Comparison of ENCODE assay signal across 15 cellular contexts in genomic region chr10:72134785-72135765, GRCh38. TPM values are rescaled to one million over a fixed set of nuclear protein-coding genes. Genes with fewer than 3 reads are reported as not detected.
A peak's percentile ranks its signal among the peaks of the same experiment; 100 is the strongest.
DNase-seq lines count a peak whose midpoint lies in the region; ATAC-seq, FAIRE-seq and TF ChIP-seq lines count a peak whose summit lies in the region.
"Had no signal": no experiment of that assay in that cellular context is flagged by ENCODE, and none has a peak within 500 bp of the region (broad histone marks: within the 10 kb centered on the region; RNA-seq: fewer than 3 reads in every experiment).

No MANE protein-coding gene starts in this region.

- H3K4me3 ChIP-seq in CD8-positive, alpha-beta T cell (ENCODE audit: low read depth, low read length) = no peak overlapping the region
- H3K4me3 ChIP-seq in mucosa of descending colon = no peak overlapping the region
- no peak overlapping the region for H3K4me3 ChIP-seq in prostate gland
- H3K4me3 ChIP-seq: BLaER1 treated with 17β-estradiol and CSF1 and Interleukin-3, amounts not matched to agents 10 nM and 100 nM; thoracic aorta had no signal

- H3K9me3 ChIP-seq in CD8-positive, alpha-beta T cell (ENCODE audit: low read length) = no peaks in the 10 kb centered on the region
- peaks cover 5% of the 10 kb centered on the region for H3K9me3 ChIP-seq in mucosa of descending colon
- no peaks in the 10 kb centered on the region for H3K9me3 ChIP-seq in prostate gland
- H3K9me3 ChIP-seq: thoracic aorta had no signal

- POLR2A ChIA-PET in CD8-positive, alpha-beta T cell (lab: Charles Lee) = no interaction called here
- POLR2A ChIA-PET in activated CD8-positive, alpha-beta T cell treated with anti-CD3 and anti-CD28 coated beads, Interleukin-2, amount 10 ng/mL, durations not matched to agents 7 days and 5 days (lab: Charles Lee) = interaction anchor here (0.9 kb wide), 1 partner anchor 113 kb away, joined by 3 read pairs; no protein-coding TSS in a partner anchor

- no peaks in the 10 kb centered on the region for H3K27me3 Mint-ChIP-seq in CD8-positive, alpha-beta T cell (ENCODE audit: low read depth)
- no peaks in the 10 kb centered on the region for H3K27me3 Mint-ChIP-seq in activated CD8-positive, alpha-beta T cell treated with anti-CD3 and anti-CD28 coated beads, Interleukin-2, amount 10 ng/mL, durations not matched to agents 7 days and 5 days (ENCODE audit: low read depth)

- TF ChIP-seq POLR2A in prostate gland (IDR thresholded peaks at IDR 0.05) = no peak

- peak; percentile 61 for ATAC-seq in CD8-positive, alpha-beta T cell
- no peak for ATAC-seq in activated CD8-positive, alpha-beta T cell treated with anti-CD3 and anti-CD28 coated beads, Interleukin-2, amount 10 ng/mL, durations not matched to agents 7 days and 5 days
- peak; percentile 29 for ATAC-seq in mucosa of descending colon

- peak in 2 of 7 experiments; percentile 17 to 56 for DNase-seq in CD8-positive, alpha-beta T cell
- DNase-seq in GM18507 (ENCODE audit: extremely low spot score, insufficient read length, low read depth) (no peak), mucosa of descending colon (no peak), HTR-8/SVneo (ENCODE audit: insufficient read length, low spot score) (no peak), prostate gland (ENCODE audit: low spot score) (no peak), NCI-H1694 treated with DMSO at 0.1 percent for 48 hours (lab: John Stamatoyannopoulos, UW) (no peak)
- no peak for DNase-seq in activated CD8-positive, alpha-beta T cell treated with anti-CD3 and anti-CD28 coated beads, Interleukin-2, amount 10 ng/mL, durations not matched to agents 7 days and 5 days
- DNase-seq: EL, hippocampal formation, SIG-M5 had no signal

- CTCF ChIA-PET in CD8-positive, alpha-beta T cell (lab: Charles Lee) = interaction anchor here (0.7 to 10.1 kb wide), 5 partner anchors 9 to 203 kb away, joined by 3 to 84 read pairs (median 4); no protein-coding TSS in a partner anchor
- CTCF ChIA-PET in activated CD8-positive, alpha-beta T cell treated with anti-CD3 and anti-CD28 coated beads, Interleukin-2, amount 10 ng/mL, durations not matched to agents 7 days and 5 days (lab: Charles Lee) = interaction anchor here (1.3 to 5.0 kb wide), 5 partner anchors 8 to 238 kb away, joined by 3 to 65 read pairs (median 18); partner anchors contain the start of gene DDIT4

- intact Hi-C loops in CD8-positive, alpha-beta T cell (cut with DNase I, micrococcal nuclease) = loop anchor here (5.0 to 10.0 kb wide), 2 partner anchors 50 to 87 kb away; partner anchors contain the start of gene SPOCK2 (in 1 of the 2)
- intact Hi-C loops in mucosa of descending colon (cut with DNase I, micrococcal nuclease) (no loop called here), prostate gland (cut with DNase I) (loop anchor here (10.0 kb wide), 1 partner anchor 140 kb away; the partner anchor contains the start of gene DDIT4)

- H3K27me3 ChIP-seq in CD8-positive, alpha-beta T cell (ENCODE audit: insufficient read depth, low read length) = no peaks in the 10 kb centered on the region
- no peaks in the 10 kb centered on the region for H3K27me3 ChIP-seq in prostate gland (replicated peaks; ENCODE audit: insufficient read depth)

- no peaks in the 10 kb centered on the region for H3K9me3 Mint-ChIP-seq in CD8-positive, alpha-beta T cell
- H3K9me3 Mint-ChIP-seq in activated CD8-positive, alpha-beta T cell treated with anti-CD3 and anti-CD28 coated beads, Interleukin-2, amount 10 ng/mL, durations not matched to agents 7 days and 5 days (ENCODE audit: insufficient read depth) = no peaks in the 10 kb centered on the region

- peak overlapping the region; percentile 61 for H3K4me3 Mint-ChIP-seq in CD8-positive, alpha-beta T cell
- H3K4me3 Mint-ChIP-seq in activated CD8-positive, alpha-beta T cell treated with anti-CD3 and anti-CD28 coated beads, Interleukin-2, amount 10 ng/mL, durations not matched to agents 7 days and 5 days = no peak overlapping the region
- H3K4me3 Mint-ChIP-seq: dendritic cell treated with granulocyte-macrophage colony-stimulating factor and Interleukin-4, amounts not matched to agents 40 ng/mL and 50 ng/mL, for 4 days had no signal

- TF ChIP-seq CTCF in CD8-positive, alpha-beta T cell (IDR thresholded peaks at IDR 0.05) = no peak
- no peak for TF ChIP-seq CTCF in mucosa of descending colon (IDR thresholded peaks at IDR 0.05)
- no peak for TF ChIP-seq CTCF in prostate gland (IDR thresholded peaks at IDR 0.05)

- WGBS in prostate gland = 77% methylated on average over 10 of the region's 10 CpGs

- peaks cover 41% of the 10 kb centered on the region for H3K4me1 ChIP-seq in CD8-positive, alpha-beta T cell (ENCODE audit: insufficient read depth, low read length)
- H3K4me1 ChIP-seq in mucosa of descending colon (ENCODE audit: low read depth) = no peaks in the 10 kb centered on the region
- H3K4me1 ChIP-seq in prostate gland (replicated peaks) = no peaks in the 10 kb centered on the region

- peaks cover 43% of the 10 kb centered on the region for H3K4me1 Mint-ChIP-seq in CD8-positive, alpha-beta T cell (ENCODE audit: low read depth)
- peaks cover 49% of the 10 kb centered on the region for H3K4me1 Mint-ChIP-seq in activated CD8-positive, alpha-beta T cell treated with anti-CD3 and anti-CD28 coated beads, Interleukin-2, amount 10 ng/mL, durations not matched to agents 7 days and 5 days (ENCODE audit: low read depth)

- H3K36me3 ChIP-seq in CD8-positive, alpha-beta T cell (ENCODE audit: insufficient read depth, low read length) = no peaks in the 10 kb centered on the region
- no peaks in the 10 kb centered on the region for H3K36me3 ChIP-seq in mucosa of descending colon (ENCODE audit: low read depth)
- no peaks in the 10 kb centered on the region for H3K36me3 ChIP-seq in prostate gland

- H3K27ac Mint-ChIP-seq in CD8-positive, alpha-beta T cell = peak overlapping the region; percentile 89
- H3K27ac Mint-ChIP-seq in activated CD8-positive, alpha-beta T cell treated with anti-CD3 and anti-CD28 coated beads, Interleukin-2, amount 10 ng/mL, durations not matched to agents 7 days and 5 days = peak overlapping the region; percentile 48
- H3K27ac Mint-ChIP-seq: dendritic cell treated with granulocyte-macrophage colony-stimulating factor and Interleukin-4, amounts not matched to agents 40 ng/mL and 50 ng/mL, for 4 days had no signal

- peak; percentile 38 for FAIRE-seq in GM18507 (lab: Jason Lieb, UNC)
- FAIRE-seq in HTR-8/SVneo (lab: Jason Lieb, UNC) = no peak
- FAIRE-seq: astrocyte, TTC549 had no signal

- peak overlapping the region; percentile 14 for H3K27ac ChIP-seq in CD8-positive, alpha-beta T cell (ENCODE audit: low read depth, low read length)
- H3K27ac ChIP-seq in prostate gland = no peak overlapping the region
- H3K27ac ChIP-seq: BLaER1 treated with 17β-estradiol and CSF1 and Interleukin-3, amounts not matched to agents 10 nM and 100 nM; thoracic aorta had no signal

- peaks cover 27% of the 10 kb centered on the region for H3K36me3 Mint-ChIP-seq in CD8-positive, alpha-beta T cell
- peaks cover 22% of the 10 kb centered on the region for H3K36me3 Mint-ChIP-seq in activated CD8-positive, alpha-beta T cell treated with anti-CD3 and anti-CD28 coated beads, Interleukin-2, amount 10 ng/mL, durations not matched to agents 7 days and 5 days (ENCODE audit: low read depth)

RNA-seq across cellular contexts. Expression of gene SPOCK2, which starts 46.7 kb away (rescaled TPM):
- 100 to 1,000 TPM; 909 to 922 TPM for total RNA-seq in CD8-positive, alpha-beta T cell
- total RNA-seq in activated CD8-positive, alpha-beta T cell treated with anti-CD3 and anti-CD28 coated beads, Interleukin-2, amount 10 ng/mL, durations not matched to agents 7 days and 5 days = 100 to 1,000 TPM; 261 to 268 TPM
- 10 to 100 TPM in 1 of 3 donors, 1 to 10 TPM in 2; 3.1 to 12.3 (median 7.4) TPM for total RNA-seq in mucosa of descending colon
- total RNA-seq in prostate gland = 100 to 1,000 TPM in 1 of 2 donors, 1 to 10 TPM in 1; 5.1 to 163 TPM

Comparison
In these comparisons a context has a peak if more than half of its experiments do, and no peak if none do; other contexts are left out.
1. intact Hi-C loops: an anchor here in CD8-positive, alpha-beta T cell (5.0 to 10.0 kb wide) and prostate gland (10.0 kb wide); none called in mucosa of descending colon.